Comparison of ENCODE assay signal across 8 cellular contexts in the genomic region with DNA sequence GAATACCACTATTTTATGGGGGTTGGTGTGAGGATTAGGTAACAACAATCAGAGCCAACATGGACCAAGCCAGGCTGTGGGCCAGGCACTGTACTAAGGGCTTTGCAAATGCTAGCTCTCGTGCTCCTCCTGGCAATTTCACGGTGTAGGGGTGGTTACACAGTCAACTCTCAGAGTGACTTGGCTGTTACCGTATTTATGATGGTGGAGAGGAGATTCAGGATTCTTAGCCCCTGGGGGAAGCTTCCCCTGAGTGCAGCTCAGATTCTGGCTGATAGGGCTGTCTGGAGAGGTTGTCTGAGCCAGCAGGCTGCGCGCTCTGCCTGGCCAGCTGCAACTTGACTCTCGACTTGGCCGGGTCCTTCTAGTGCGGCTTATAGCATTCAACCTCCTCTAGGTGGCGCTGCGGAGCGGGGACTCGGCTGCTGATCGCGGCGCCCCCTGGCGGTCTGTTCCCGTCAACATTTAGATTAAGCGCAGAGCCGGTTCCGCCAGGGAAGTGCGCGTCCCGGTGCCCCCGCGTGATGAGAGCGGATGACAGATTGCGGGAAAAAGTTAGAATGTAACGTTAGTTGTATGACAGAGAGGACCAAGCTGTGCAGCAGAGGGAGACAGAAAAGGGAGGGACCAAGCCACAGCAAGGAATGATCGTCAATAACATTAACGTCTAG. TPM values are rescaled to one million over a fixed set of nuclear protein-coding genes. Genes with fewer than 3 reads are reported as not detected.
DNase-seq lines count a peak whose midpoint lies in the region; ATAC-seq and TF ChIP-seq lines count a peak whose summit lies in the region.

No MANE protein-coding gene starts in this region.

- H3K9me3 ChIP-seq in left lung, result no peaks in the 10 kb centered on the region

- no peak overlapping the region for H3K4me3 ChIP-seq in left lung

- peak; percentile 100 for TF ChIP-seq CTCF in left lung (IDR thresholded peaks at IDR 0.05)

- ATAC-seq in HG03159 (IDR thresholded peaks at IDR 0.05; ENCODE audit: unreplicated experiment), result peak; percentile 26
- ATAC-seq in left lung, result peak; percentile 94
- no peak for ATAC-seq in HG02610 (IDR thresholded peaks at IDR 0.05; ENCODE audit: unreplicated experiment)

- intact Hi-C loops in left lung (cut with DNase I), result loop anchor here in 1 of 2 donors (5.0 kb wide), 1 partner anchor 121 kb away; no protein-coding TSS in a partner anchor

- DNase-seq in D341Med (ENCODE audit: low spot score) (peak; percentile 92), NCI-H524 treated with DMSO at 0.1 percent for 48 hours (lab: John Stamatoyannopoulos, UW) (peak; percentile 62), cerebellum (ENCODE audit: low spot score) (peak; percentile 78), left lung (peak; percentile 93 to 98)
- peak; percentile 93 to 97 for DNase-seq in activated CD4-positive, alpha-beta T cell treated with anti-CD3 and anti-CD28 coated beads for 4 hours
- peak; percentile 83 to 97 for DNase-seq in stimulated activated CD4-positive, alpha-beta T cell treated with anti-CD3 and anti-CD28 coated beads, Interleukin-4, amount 100 ng/mL, for 4 hours

- H3K27me3 ChIP-seq in left lung, result peaks cover 0 to 7% of the 10 kb centered on the region in 2 donors

- no peaks in the 10 kb centered on the region for H3K36me3 ChIP-seq in left lung

- peaks cover 0 to 55% of the 10 kb centered on the region in 2 donors for H3K4me1 ChIP-seq in left lung

- H3K27ac ChIP-seq in left lung, result peak overlapping the region in 1 of 2 donors; percentile 96

RNA-seq across cellular contexts. Expression of a gene that starts 4.5 kb away (rescaled TPM):
- total RNA-seq in cerebellum (1.2 TPM), left lung (10 to 100 TPM; 13.0 to 68.1 TPM)

RNA-seq across cellular contexts. Expression of a gene that starts 39.4 kb away (rescaled TPM):
- 0.91 TPM for total RNA-seq in cerebellum
- total RNA-seq in left lung, result under 1 TPM; 0.70 to 0.76 TPM

RNA-seq across cellular contexts. Expression of a gene that starts 57.2 kb away (rescaled TPM):
- 1.00 TPM for total RNA-seq in cerebellum
- total RNA-seq in left lung, result 10 to 100 TPM; 11.5 to 47.5 TPM
